In genomic region chr14:87725318-87725717, GRCh38 we compare ENCODE assay signal across 27 cellular contexts.
"Had no signal": no experiment of that assay in that cellular context is flagged by ENCODE, and none has a peak within 500 bp of the region (broad histone marks: within the 10 kb centered on the region; RNA-seq: fewer than 3 reads in every experiment).

No MANE protein-coding gene starts in this region.

- H3K9me3 Mint-ChIP-seq: nephron; stimulated activated effector memory CD8-positive, alpha-beta T cell treated with anti-CD3 and anti-CD28 coated beads, Interleukin-12 subunit alpha, Interleukin-12 subunit beta, amount 100 ng/mL, for 72 hours; stimulated activated naive B cell treated with anti-CD40 and anti-IgM and Interleukin-4, amounts not matched to agents 10 μg/mL and 1 μg/mL and 100 μg/mL, for 72 hours; stimulated activated naive CD8-positive, alpha-beta T cell treated with anti-CD3 and anti-CD28 coated beads, Interleukin-15, Interleukin-2, amounts not matched to agents 100 ng/mL and 50 ng/mL, for 24 hours had no signal

- H3K36me3 Mint-ChIP-seq: naive thymus-derived CD4-positive, alpha-beta T cell; natural killer cell; stimulated activated effector memory CD8-positive, alpha-beta T cell treated with anti-CD3 and anti-CD28 coated beads, Interleukin-12 subunit alpha, Interleukin-12 subunit beta, amount 100 ng/mL, for 72 hours; stimulated activated naive B cell treated with anti-CD40 and anti-IgM and Interleukin-4, amounts not matched to agents 10 μg/mL and 1 μg/mL and 100 μg/mL, for 72 hours had no signal

- H3K79me2 ChIP-seq: parathyroid adenoma had no signal

- DNase-seq: naive thymus-derived CD4-positive, alpha-beta T cell; natural killer cell; nucleus accumbens; psoas muscle; right cardiac atrium; right lobe of liver; sigmoid colon; small intestine; stimulated activated CD4-positive, alpha-beta T cell treated with anti-CD3 and anti-CD28 coated beads, Interleukin-15, amount 100 ng/mL, for 24 hours; stimulated activated CD4-positive, alpha-beta T cell treated with anti-CD3 and anti-CD28 coated beads, Interleukin-2, amount 100 ng/mL, for 24 hours; stimulated activated CD4-positive, alpha-beta T cell treated with anti-CD3 and anti-CD28 coated beads, Interleukin-2, amount 100 ng/mL, for 48 hours; stimulated activated CD4-positive, alpha-beta T cell treated with anti-CD3 and anti-CD28 coated beads, Interleukin-4, amount 100 ng/mL, for 24 hours; stimulated activated naive B cell treated with anti-CD40 and anti-IgM and Interleukin-4, amounts not matched to agents 10 μg/mL and 1 μg/mL and 100 μg/mL, for 72 hours; stimulated activated naive CD4-positive, alpha-beta T cell treated with Interleukin-2 at 50 U/mL for 16 hours; stomach; thyroid gland; trophoblast cell; upper lobe of left lung had no signal

- H3K9me3 ChIP-seq: neutrophil, psoas muscle, right lobe of liver, sigmoid colon, stomach, thoracic aorta, thyroid gland, tibial nerve, upper lobe of left lung, vagina had no signal

- ATAC-seq: naive thymus-derived CD4-positive, alpha-beta T cell; natural killer cell; psoas muscle; right lobe of liver; stimulated activated effector memory CD8-positive, alpha-beta T cell treated with anti-CD3 and anti-CD28 coated beads, Interleukin-12 subunit alpha, Interleukin-12 subunit beta, amount 100 ng/mL, for 72 hours; stimulated activated naive B cell treated with anti-CD40 and anti-IgM and Interleukin-4, amounts not matched to agents 10 μg/mL and 1 μg/mL and 100 μg/mL, for 72 hours had no signal

- H3K4me3 ChIP-seq: psoas muscle, right lobe of liver, sigmoid colon, stomach, thoracic aorta, thyroid gland, tibial nerve, upper lobe of left lung, vagina had no signal

- H3K9ac ChIP-seq: parathyroid adenoma had no signal

- H2AFZ ChIP-seq: parathyroid adenoma had no signal

- H3K36me3 ChIP-seq: neutrophil, right lobe of liver, sigmoid colon, stomach, thoracic aorta, thyroid gland, tibial nerve, upper lobe of left lung, vagina had no signal

- H3K4me3 Mint-ChIP-seq: naive thymus-derived CD4-positive, alpha-beta T cell; natural killer cell; nephron; stimulated activated effector memory CD8-positive, alpha-beta T cell treated with anti-CD3 and anti-CD28 coated beads, Interleukin-12 subunit alpha, Interleukin-12 subunit beta, amount 100 ng/mL, for 72 hours; stimulated activated naive B cell treated with anti-CD40 and anti-IgM and Interleukin-4, amounts not matched to agents 10 μg/mL and 1 μg/mL and 100 μg/mL, for 72 hours; stimulated activated naive CD8-positive, alpha-beta T cell treated with anti-CD3 and anti-CD28 coated beads, Interleukin-15, Interleukin-2, amounts not matched to agents 100 ng/mL and 50 ng/mL, for 24 hours had no signal

- H3K27me3 Mint-ChIP-seq: progenitor cell of endocrine pancreas; stimulated activated naive B cell treated with anti-CD40 and anti-IgM and Interleukin-4, amounts not matched to agents 10 μg/mL and 1 μg/mL and 100 μg/mL, for 72 hours; stimulated activated naive CD8-positive, alpha-beta T cell treated with anti-CD3 and anti-CD28 coated beads, Interleukin-15, Interleukin-2, amounts not matched to agents 100 ng/mL and 50 ng/mL, for 24 hours had no signal

- H3K4me1 Mint-ChIP-seq: naive thymus-derived CD4-positive, alpha-beta T cell; natural killer cell; nephron; stimulated activated effector memory CD8-positive, alpha-beta T cell treated with anti-CD3 and anti-CD28 coated beads, Interleukin-12 subunit alpha, Interleukin-12 subunit beta, amount 100 ng/mL, for 72 hours; stimulated activated naive B cell treated with anti-CD40 and anti-IgM and Interleukin-4, amounts not matched to agents 10 μg/mL and 1 μg/mL and 100 μg/mL, for 72 hours had no signal

- H3K27me3 ChIP-seq: neutrophil, right lobe of liver, sigmoid colon, stomach, thyroid gland, tibial nerve, upper lobe of left lung, vagina had no signal

- H3K27ac ChIP-seq: neutrophil, parathyroid adenoma, psoas muscle, right lobe of liver, sigmoid colon, stomach, thoracic aorta, thyroid gland, tibial nerve, upper lobe of left lung, vagina had no signal

- H3K4me1 ChIP-seq: parathyroid adenoma, psoas muscle, right lobe of liver, sigmoid colon, stomach, thyroid gland, tibial nerve, upper lobe of left lung, vagina had no signal

- H3K27ac Mint-ChIP-seq: naive thymus-derived CD4-positive, alpha-beta T cell; natural killer cell; progenitor cell of endocrine pancreas; stimulated activated effector memory CD8-positive, alpha-beta T cell treated with anti-CD3 and anti-CD28 coated beads, Interleukin-12 subunit alpha, Interleukin-12 subunit beta, amount 100 ng/mL, for 72 hours; stimulated activated naive B cell treated with anti-CD40 and anti-IgM and Interleukin-4, amounts not matched to agents 10 μg/mL and 1 μg/mL and 100 μg/mL, for 72 hours; stimulated activated naive CD8-positive, alpha-beta T cell treated with anti-CD3 and anti-CD28 coated beads, Interleukin-15, Interleukin-2, amounts not matched to agents 100 ng/mL and 50 ng/mL, for 24 hours had no signal
